In the genomic region with DNA sequence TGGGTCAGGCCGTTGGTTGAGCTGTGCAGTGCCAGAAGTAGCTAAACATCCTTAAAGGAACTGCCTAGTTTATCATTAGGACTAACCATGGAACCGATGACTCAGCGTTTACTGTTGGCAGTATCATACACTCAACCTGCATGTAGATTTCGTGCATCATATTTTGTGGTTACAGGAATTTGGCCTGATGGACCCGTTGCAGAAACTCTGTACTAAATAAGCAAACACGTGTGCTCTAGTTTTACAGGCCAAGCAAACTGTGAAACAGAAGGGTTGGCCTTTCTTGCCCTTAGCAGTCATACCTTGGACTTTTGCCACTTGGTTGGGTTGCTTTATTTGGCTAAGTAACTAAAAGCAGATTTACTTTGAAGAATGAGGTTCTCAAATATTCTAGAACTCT, we compare ENCODE assay signal across 8 cellular contexts. TPM values are rescaled to one million over a fixed set of nuclear protein-coding genes. Genes with fewer than 3 reads are reported as not detected.
DNase-seq lines count a peak whose midpoint lies in the region; ATAC-seq and TF ChIP-seq lines count a peak whose summit lies in the region.

No MANE protein-coding gene starts in this region.

- H3K9ac ChIP-seq in KMS-11: no peak overlapping the region

- H2AFZ ChIP-seq in KMS-11 (ENCODE audit: low read depth): no peak overlapping the region

- H3K79me2 ChIP-seq in KMS-11 (ENCODE audit: insufficient read depth, low read depth): no peaks in the 10 kb centered on the region

- CTCF ChIA-PET in T-cell (lab: Charles Lee): no interaction called here

- WGBS in body of pancreas, 2 donors: 5 to 6% methylated on average over 5 to 6 of the region's 6 CpGs
- 46 to 48% methylated on average over 6 of the region's 6 CpGs for WGBS in tibial nerve, 2 donors

- H3K9me3 ChIP-seq in body of pancreas: no peaks in the 10 kb centered on the region
- H3K9me3 ChIP-seq in tibial nerve: no peaks in the 10 kb centered on the region

- H3K36me3 Mint-ChIP-seq in T-cell: peaks cover 26% of the 10 kb centered on the region

- TF ChIP-seq POLR2A in body of pancreas (IDR thresholded peaks at IDR 0.05): no peak
- no peak for TF ChIP-seq POLR2A in tibial nerve (IDR thresholded peaks at IDR 0.05)

- TF ChIP-seq CTCF in KMS-11 (conservative IDR thresholded peaks at IDR 0.05; ENCODE audit: low read depth, low read length) (no peak), body of pancreas (IDR thresholded peaks at IDR 0.05) (no peak), tibial nerve (IDR thresholded peaks at IDR 0.05) (no peak)

- no peaks in the 10 kb centered on the region for H4K20me1 ChIP-seq in KMS-11 (ENCODE audit: insufficient read depth)

- peaks cover 42% of the 10 kb centered on the region for H3K4me1 ChIP-seq in KMS-11 (ENCODE audit: low read depth, poor library complexity, severe bottlenecking)
- H3K4me1 ChIP-seq in body of pancreas: peaks cover 20% of the 10 kb centered on the region
- H3K4me1 ChIP-seq in tibial nerve: peaks cover 0 to 10% (median 0%) of the 10 kb centered on the region in 4 donors

- H3K36me3 ChIP-seq in KMS-11 (ENCODE audit: insufficient read depth): no peaks in the 10 kb centered on the region
- no peaks in the 10 kb centered on the region for H3K36me3 ChIP-seq in body of pancreas (replicated peaks in 1 of 2; ENCODE audit: insufficient read depth in 1 of 2, low read depth in 2 of 2)
- peaks cover 0 to 32% (median 0%) of the 10 kb centered on the region in 3 donors for H3K36me3 ChIP-seq in tibial nerve

- H3K27me3 ChIP-seq in KMS-11 (ENCODE audit: insufficient read depth, low read depth) (no peaks in the 10 kb centered on the region), body of pancreas (no peaks in the 10 kb centered on the region), tibial nerve (no peaks in the 10 kb centered on the region)

- POLR2A ChIA-PET in T-cell (lab: Charles Lee): no interaction called here

- no peak overlapping the region for H3K4me3 ChIP-seq in KMS-11 (IDR thresholded peaks at IDR 0.05; ENCODE audit: insufficient read depth, low read depth, low read length)
- no peak overlapping the region for H3K4me3 ChIP-seq in body of pancreas
- H3K4me3 ChIP-seq in tibial nerve: no peak overlapping the region

- no peaks in the 10 kb centered on the region for H3K27me3 Mint-ChIP-seq in T-cell

- peak; percentile 53 to 80 (median 66) for DNase-seq in body of pancreas
- DNase-seq in kidney tubule cell (ENCODE audit: low spot score): peak; percentile 97
- peak; percentile 20 to 80 for DNase-seq in tibial nerve (ENCODE audit: low spot score in 2 of 2)
- DNase-seq in SK-N-DZ (ENCODE audit: low spot score): no peak
- DNase-seq in T-cell: no peak
- no peak for DNase-seq in stimulated activated CD4-positive, alpha-beta T cell treated with anti-CD3 and anti-CD28 coated beads, Interleukin-4, amount 100 ng/mL, for 4 hours

- H3K4me2 ChIP-seq in KMS-11: peak overlapping the region; percentile 25; the same call in 1 of the 2 replicates

- H3K4me1 Mint-ChIP-seq in T-cell: peaks cover 6 to 18% (median 10%) of the 10 kb centered on the region in 3 donors

- H3K4me3 Mint-ChIP-seq in T-cell: no peak overlapping the region

- no peak overlapping the region for H3K27ac Mint-ChIP-seq in T-cell

- H3K27ac ChIP-seq in KMS-11 (peak overlapping the region; percentile 61), body of pancreas (peak overlapping the region; percentile 32 to 65 (median 52)), tibial nerve (peak overlapping the region in 1 of 4 donors; percentile 55)

- peak; percentile 53 to 88 for TF ChIP-seq EP300 in tibial nerve (IDR thresholded peaks at IDR 0.05)

- ATAC-seq in body of pancreas: peak; percentile 90
- ATAC-seq in T-cell (replicated peaks in 1 of 4): no peak
- ATAC-seq in GM19455 (IDR thresholded peaks at IDR 0.05; ENCODE audit: unreplicated experiment): no peak

- intact Hi-C loops in body of pancreas (cut with DNase I): no loop called here

- H3K9me3 Mint-ChIP-seq in T-cell: no peaks in the 10 kb centered on the region

RNA-seq across cellular contexts. Expression of a gene that starts 35.6 kb away (rescaled TPM):
- total RNA-seq in body of pancreas: 10 to 100 TPM; 30.9 to 77.8 TPM
- total RNA-seq in tibial nerve: 10 to 100 TPM; 41.6 to 55.5 (median 46.5) TPM
- polyA plus RNA-seq in SK-N-DZ (2014; cell fraction: cytosol; rRNA removed): 24.8 and 37.3 TPM in 2 replicates
- polyA plus RNA-seq in SK-N-DZ (2014; cell fraction: nucleus; rRNA removed): 46.1 and 55.7 TPM in 2 replicates
- total RNA-seq in T-cell: 100 to 1,000 TPM in 2 of 5 donors, 10 to 100 TPM in 3; 69.8 to 144 (median 99.8) TPM

Comparison
In these comparisons a context has a peak if more than half of its experiments do, and no peak if none do; other contexts are left out.
1. DNase-seq: peak in body of pancreas (4 of 4), kidney tubule cell (single experiment) and tibial nerve (2 of 2); none in SK-N-DZ (single experiment), T-cell (0 of 34) and stimulated activated CD4-positive, alpha-beta T cell treated with anti-CD3 and anti-CD28 coated beads, Interleukin-4, amount 100 ng/mL, for 4 hours (0 of 2).